19 cellular contexts compared by ENCODE assay signal in the genomic region with DNA sequence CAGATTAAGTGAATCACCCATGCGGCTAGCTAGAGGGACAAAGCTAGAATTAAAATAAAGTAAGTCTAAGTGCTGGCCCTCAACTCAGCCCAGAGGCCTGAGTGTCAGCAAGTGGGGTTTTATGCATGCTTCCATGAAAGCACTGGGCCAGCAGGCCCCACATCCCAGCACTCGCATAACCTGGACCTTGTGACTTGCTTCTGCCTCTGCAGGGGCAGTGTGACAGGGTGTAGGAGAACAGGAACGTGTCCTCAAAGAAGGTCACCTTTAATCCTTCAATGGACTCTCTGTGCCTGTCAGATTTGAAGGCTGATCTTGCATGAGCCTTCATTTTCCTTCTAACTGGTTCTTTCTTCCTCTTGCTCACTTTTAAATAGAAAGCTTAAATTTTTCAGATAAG.
"Had no signal": no experiment of that assay in that cellular context is flagged by ENCODE, and none has a peak within 500 bp of the region (broad histone marks: within the 10 kb centered on the region; RNA-seq: fewer than 3 reads in every experiment).

No MANE protein-coding gene starts in this region.

- H3K27me3 ChIP-seq: dorsolateral prefrontal cortex, ovary, testis, tibial artery had no signal

- ATAC-seq: left colon; natural killer cell; sciatic nerve; stimulated activated effector memory CD8-positive, alpha-beta T cell treated with anti-CD3 and anti-CD28 coated beads, Interleukin-12 subunit alpha, Interleukin-12 subunit beta, amount 100 ng/mL, for 72 hours; stimulated activated naive CD8-positive, alpha-beta T cell treated with anti-CD3 and anti-CD28 coated beads, Interleukin-15, Interleukin-2, amounts not matched to agents 100 U/mL and 50 U/mL, for 24 hours had no signal

- FAIRE-seq: frontal cortex, islet of Langerhans had no signal

- H3K27ac ChIP-seq: dorsolateral prefrontal cortex, ovary, testis, tibial artery had no signal

- H3K36me3 ChIP-seq: ovary, tibial artery had no signal

- H3K4me3 ChIP-seq: dorsolateral prefrontal cortex, lung, ovary, testis, tibial artery had no signal

- DNase-seq: cerebellar nuclear complex; dorsolateral prefrontal cortex; effector CD4-positive, alpha-beta T cell; left colon; natural killer cell; occipital lobe; ovary; retina; stimulated activated CD4-positive, alpha-beta T cell treated with anti-CD3 and anti-CD28 coated beads, Interleukin-2, amount 100 ng/mL, for 24 hours; stimulated activated CD4-positive, alpha-beta T cell treated with anti-CD3 and anti-CD28 coated beads, Interleukin-4, amount 100 ng/mL, for 24 hours; stimulated activated naive CD8-positive, alpha-beta T cell treated with anti-CD3 and anti-CD28 coated beads, Interleukin-15, Interleukin-2, amounts not matched to agents 100 U/mL and 50 U/mL, for 24 hours; substantia nigra; testis; tibial artery had no signal

- H3K4me1 ChIP-seq: testis, tibial artery had no signal

- H3K9me3 ChIP-seq: ovary, testis, tibial artery had no signal
